8 cellular contexts compared by ENCODE assay signal in genomic region chr1:204411451-204412245, GRCh38. TPM values are rescaled to one million over a fixed set of nuclear protein-coding genes. Genes with fewer than 3 reads are reported as not detected.
A peak's percentile ranks its signal among the peaks of the same experiment; 100 is the strongest.
DNase-seq lines count a peak whose midpoint lies in the region; ATAC-seq lines count a peak whose summit lies in the region.

TSS of gene PPP1R15B (minus strand) at chr1:204411817. CDS start at chr1:204411411, 406 bp downstream.

- H3K4me1 ChIP-seq in BLaER1, result peaks cover 29% of the 10 kb centered on the region

- ATAC-seq in GM19328 (IDR thresholded peaks at IDR 0.05; ENCODE audit: unreplicated experiment), result peak; percentile 93
- peak; percentile 87 for ATAC-seq in HG03520 (IDR thresholded peaks at IDR 0.05; ENCODE audit: unreplicated experiment)
- peak; percentile 89 for ATAC-seq in left lobe of liver

- peak within 1 kb of the TSS; percentile 92 for H3K4me2 ChIP-seq in BLaER1

- peaks cover 48% of the 10 kb centered on the region for H4K20me1 ChIP-seq in BLaER1

- peak within 1 kb of the TSS; percentile 88 for H3K4me3 ChIP-seq in BLaER1

- H3K9ac ChIP-seq in BLaER1, result peak within 1 kb of the TSS; percentile 97

- H3K27ac ChIP-seq in BLaER1, result peak within 1 kb of the TSS; percentile 98

- no peaks in the 10 kb centered on the region for H3K27me3 ChIP-seq in BLaER1

- no peaks in the 10 kb centered on the region for H3K9me3 ChIP-seq in BLaER1

- DNase-seq in NCI-H748 (lab: John Stamatoyannopoulos, UW; ENCODE audit: unreplicated experiment) (peak; percentile 97), dedifferentiated amniotic fluid mesenchymal stem cell (ENCODE audit: extremely low spot score) (peak; percentile 95), left lobe of liver (ENCODE audit: low spot score) (peak; percentile 98)
- peak; percentile 97 for DNase-seq in activated CD4-positive, alpha-beta T cell treated with anti-CD3 and anti-CD28 coated beads, Interleukin-2, amount 50 U/mL, for 1 hour
- peak; percentile 96 for DNase-seq in stimulated activated CD4-positive, alpha-beta T cell treated with anti-CD3 and anti-CD28 coated beads, Interleukin-2, amount 100 ng/mL, for 4 hours (ENCODE audit: low read depth)

- H3K36me3 ChIP-seq in BLaER1, result no peaks in the 10 kb centered on the region; the same call in 1 of the 2 replicates

RNA-seq across cellular contexts. Expression of gene PPP1R15B, which starts in this region (rescaled TPM):
- total RNA-seq in left lobe of liver, result 34.1 TPM

Comparison
In these comparisons a context has a peak if more than half of its experiments do, and no peak if none do; other contexts are left out.
1. Peak in every context shown above with its lines: DNase-seq, ATAC-seq, H3K4me3 ChIP-seq and H3K27ac ChIP-seq.